In genomic region chrX:50035119-50035518, GRCh38 we compare ENCODE assay signal across 23 cellular contexts.
"Had no signal": no experiment of that assay in that cellular context is flagged by ENCODE, and none has a peak within 500 bp of the region (broad histone marks: within the 10 kb centered on the region; RNA-seq: fewer than 3 reads in every experiment).

No MANE protein-coding gene starts in this region.

- H3K27ac ChIP-seq: coronary artery, dorsolateral prefrontal cortex, epithelial cell of prostate, esophagus squamous epithelium, gastrocnemius medialis, lower lobe of right lung had no signal

- H3K36me3 Mint-ChIP-seq: naive B cell had no signal

- H3K36me3 ChIP-seq: esophagus squamous epithelium, gastrocnemius medialis, heart right ventricle, lower lobe of right lung had no signal

- H3K27me3 Mint-ChIP-seq: naive B cell had no signal

- H3K4me1 ChIP-seq: esophagus squamous epithelium, lower lobe of right lung had no signal

- H3K4me3 ChIP-seq: coronary artery, dorsolateral prefrontal cortex, esophagus squamous epithelium, gastrocnemius medialis, lower lobe of right lung had no signal

- ATAC-seq: esophagus mucosa, gastrocnemius medialis, heart right ventricle, left cardiac atrium, left lobe of liver, left ventricle myocardium superior, lower lobe of right lung had no signal

- H3K4me1 Mint-ChIP-seq: naive B cell had no signal

- H3K4me3 Mint-ChIP-seq: naive B cell had no signal

- H3K27me3 ChIP-seq: esophagus squamous epithelium, gastrocnemius medialis had no signal

- H3K27ac Mint-ChIP-seq: naive B cell had no signal

- H3K9me3 ChIP-seq: esophagus squamous epithelium, gastrocnemius medialis, heart right ventricle, lower lobe of right lung had no signal

- DNase-seq: dermis blood vessel endothelial cell; dorsolateral prefrontal cortex; effector CD4-positive, alpha-beta T cell; effector memory CD4-positive, alpha-beta T cell; erythroblast; esophagus squamous epithelium; foreskin fibroblast; foreskin melanocyte; gastrocnemius medialis; glutamatergic neuron; head of caudate nucleus; heart right ventricle; hippocampal formation; left cardiac atrium; left ventricle myocardium superior; lower lobe of right lung; mesenchymal stem cell; midbrain; naive B cell had no signal
